In genomic region chr5:104347119-104347708, GRCh38 we compare ENCODE assay signal across 12 cellular contexts.
DNase-seq lines count a peak whose midpoint lies in the region; ATAC-seq, FAIRE-seq and TF ChIP-seq lines count a peak whose summit lies in the region.
"Had no signal": no experiment of that assay in that cellular context is flagged by ENCODE, and none has a peak within 500 bp of the region (broad histone marks: within the 10 kb centered on the region; RNA-seq: fewer than 3 reads in every experiment).

No MANE protein-coding gene starts in this region.

- TF ChIP-seq CTCF in HepG2 (CRISPR knock-in tag; IDR thresholded peaks at IDR 0.05) (peak; percentile 22), right lobe of liver (IDR thresholded peaks at IDR 0.05) (peak in 1 of 4 donors; percentile 12), RWPE1 (conservative IDR thresholded peaks at IDR 0.05; ENCODE audit: low read depth) (peak; percentile 33; the same call in 1 of the 2 replicates), fibroblast of the aortic adventitia (IDR thresholded peaks at IDR 0.05; ENCODE audit: insufficient read depth, low read length) (peak; percentile 29)

- TF ChIP-seq EP300 in HepG2 (IDR thresholded peaks at IDR 0.05; ENCODE audit: low read depth in 2 of 2, low read length in 2 of 2) = no peak
- TF ChIP-seq EP300 in HepG2 (CRISPR knock-in tag; IDR thresholded peaks at IDR 0.05; ENCODE audit: borderline replicate concordance) = no peak

- H2AFZ ChIP-seq in HepG2 (ENCODE audit: low read length) = no peak overlapping the region

- H3K9me3 ChIP-seq in HepG2 (ENCODE audit: low read length) (no peaks in the 10 kb centered on the region), right lobe of liver (no peaks in the 10 kb centered on the region)

- no peaks in the 10 kb centered on the region for H3K4me1 ChIP-seq in HepG2 (ENCODE audit: insufficient read depth, low read length)
- no peaks in the 10 kb centered on the region for H3K4me1 ChIP-seq in right lobe of liver

- H3K27me3 ChIP-seq in HepG2 (ENCODE audit: control insufficient read depth in 1 of 2, insufficient read depth in 2 of 2, low read length in 2 of 2) (no peaks in the 10 kb centered on the region), right lobe of liver (no peaks in the 10 kb centered on the region)

- 35% methylated on average over 1 of the region's 1 CpG for WGBS in HepG2 (ENCODE audit: low lambda C conversion rate)
- WGBS in right lobe of liver (ENCODE audit: insufficient coverage, low coverage, low lambda C conversion rate, missing lambda C conversion rate) = 20% methylated on average over 1 of the region's 1 CpG

- intact Hi-C loops in HepG2 (cut with micrococcal nuclease; ENCODE audit: unreplicated experiment) (loop anchor here (1.0 to 5.0 kb wide), 3 partner anchors 66 to 1775 kb away; no protein-coding TSS in a partner anchor), right lobe of liver (cut with DNase I) (no loop called here)

- H3K27me3 Mint-ChIP-seq in activated naive CD8-positive, alpha-beta T cell treated with anti-CD3 and anti-CD28 coated beads, Interleukin-2, amount 50 U/mL, for 24 hours = no peaks in the 10 kb centered on the region
- no peaks in the 10 kb centered on the region for H3K27me3 Mint-ChIP-seq in activated naive CD8-positive, alpha-beta T cell treated with anti-CD3 and anti-CD28 coated beads for 36 hours
- H3K27me3 Mint-ChIP-seq: activated naive CD8-positive, alpha-beta T cell had no signal

- in situ Hi-C loops in HepG2 (cut with HindIII; ENCODE audit: extremely low pct_ligation_motif_present, low pct_unique_long_range_greater_than_20kb) = no loop called here

- H3K4me2 ChIP-seq in HepG2 (ENCODE audit: low read depth, low read length) = no peak overlapping the region

- TF ChIP-seq RAD21 in HepG2 (CRISPR knock-in tag; IDR thresholded peaks at IDR 0.05) = no peak

- ATAC-seq in HepG2 (no peak), right lobe of liver (no peak)
- no peak for ATAC-seq in activated naive CD8-positive, alpha-beta T cell treated with anti-CD3 and anti-CD28 coated beads, Interleukin-2, amount 50 U/mL, for 24 hours
- no peak for ATAC-seq in stimulated activated effector memory CD8-positive, alpha-beta T cell treated with anti-CD3 and anti-CD28 coated beads, Interleukin-12 subunit alpha, Interleukin-12 subunit beta, amount 100 ng/mL, for 72 hours

- H3K9me3 Mint-ChIP-seq in activated naive CD8-positive, alpha-beta T cell treated with anti-CD3 and anti-CD28 coated beads, Interleukin-2, amount 50 U/mL, for 24 hours = no peaks in the 10 kb centered on the region
- H3K9me3 Mint-ChIP-seq in activated naive CD8-positive, alpha-beta T cell treated with anti-CD3 and anti-CD28 coated beads for 36 hours = no peaks in the 10 kb centered on the region
- peaks cover 8% of the 10 kb centered on the region for H3K9me3 Mint-ChIP-seq in stimulated activated effector memory CD8-positive, alpha-beta T cell treated with anti-CD3 and anti-CD28 coated beads, Interleukin-12 subunit alpha, Interleukin-12 subunit beta, amount 100 ng/mL, for 72 hours

- POLR2A ChIA-PET in HepG2 (lab: Yijun Ruan, JAX) = no interaction called here
- POLR2A ChIA-PET in RWPE1 (lab: Yijun Ruan, JAX; ENCODE audit: low non-redundant PET) = no interaction called here

- H3K27ac Mint-ChIP-seq in activated naive CD8-positive, alpha-beta T cell treated with anti-CD3 and anti-CD28 coated beads, Interleukin-2, amount 50 U/mL, for 24 hours = no peak overlapping the region
- H3K27ac Mint-ChIP-seq in activated naive CD8-positive, alpha-beta T cell treated with anti-CD3 and anti-CD28 coated beads for 36 hours = no peak overlapping the region
- H3K27ac Mint-ChIP-seq in stimulated activated effector memory CD8-positive, alpha-beta T cell treated with anti-CD3 and anti-CD28 coated beads, Interleukin-12 subunit alpha, Interleukin-12 subunit beta, amount 100 ng/mL, for 72 hours = no peak overlapping the region
- H3K27ac Mint-ChIP-seq: activated naive CD8-positive, alpha-beta T cell; immature natural killer cell had no signal

- no peak for FAIRE-seq in HepG2 (lab: Jason Lieb, UNC)

- H3K4me3 Mint-ChIP-seq in activated naive CD8-positive, alpha-beta T cell treated with anti-CD3 and anti-CD28 coated beads, Interleukin-2, amount 50 U/mL, for 24 hours = no peak overlapping the region
- H3K4me3 Mint-ChIP-seq in activated naive CD8-positive, alpha-beta T cell treated with anti-CD3 and anti-CD28 coated beads for 36 hours = no peak overlapping the region
- no peak overlapping the region for H3K4me3 Mint-ChIP-seq in stimulated activated effector memory CD8-positive, alpha-beta T cell treated with anti-CD3 and anti-CD28 coated beads, Interleukin-12 subunit alpha, Interleukin-12 subunit beta, amount 100 ng/mL, for 72 hours
- H3K4me3 Mint-ChIP-seq: activated naive CD8-positive, alpha-beta T cell; immature natural killer cell had no signal

- H4K20me1 ChIP-seq in HepG2 (ENCODE audit: insufficient read depth, low read length) = no peaks in the 10 kb centered on the region

- H3K27ac ChIP-seq in HepG2 (ENCODE audit: extremely low read length, insufficient read depth, low read length) (no peak overlapping the region), right lobe of liver (no peak overlapping the region), RWPE1 (no peak overlapping the region)

- no peaks in the 10 kb centered on the region for H3K36me3 Mint-ChIP-seq in activated naive CD8-positive, alpha-beta T cell treated with anti-CD3 and anti-CD28 coated beads, Interleukin-2, amount 50 U/mL, for 24 hours (ENCODE audit: low read depth)
- H3K36me3 Mint-ChIP-seq in activated naive CD8-positive, alpha-beta T cell treated with anti-CD3 and anti-CD28 coated beads for 36 hours = no peaks in the 10 kb centered on the region
- no peaks in the 10 kb centered on the region for H3K36me3 Mint-ChIP-seq in stimulated activated effector memory CD8-positive, alpha-beta T cell treated with anti-CD3 and anti-CD28 coated beads, Interleukin-12 subunit alpha, Interleukin-12 subunit beta, amount 100 ng/mL, for 72 hours
- H3K36me3 Mint-ChIP-seq: activated naive CD8-positive, alpha-beta T cell had no signal

- no peaks in the 10 kb centered on the region for H3K4me1 Mint-ChIP-seq in activated naive CD8-positive, alpha-beta T cell treated with anti-CD3 and anti-CD28 coated beads, Interleukin-2, amount 50 U/mL, for 24 hours
- no peaks in the 10 kb centered on the region for H3K4me1 Mint-ChIP-seq in activated naive CD8-positive, alpha-beta T cell treated with anti-CD3 and anti-CD28 coated beads for 36 hours
- H3K4me1 Mint-ChIP-seq in stimulated activated effector memory CD8-positive, alpha-beta T cell treated with anti-CD3 and anti-CD28 coated beads, Interleukin-12 subunit alpha, Interleukin-12 subunit beta, amount 100 ng/mL, for 72 hours = no peaks in the 10 kb centered on the region
- H3K4me1 Mint-ChIP-seq: immature natural killer cell had no signal

- H3K79me2 ChIP-seq in HepG2 (ENCODE audit: insufficient read depth, low read length) = no peaks in the 10 kb centered on the region

- CTCF ChIA-PET in HepG2 (lab: Yijun Ruan, JAX; ENCODE audit: low intra/inter-chr PET ratio, low total read pairs) (no interaction called here), RWPE1 (lab: Yijun Ruan, JAX) (interaction anchor here (0.6 to 0.7 kb wide), 2 partner anchors 10 to 555 kb away, joined by 3 to 4 read pairs; no protein-coding TSS in a partner anchor)

- no TSS peak for BruUV-seq in HepG2 (replicated peaks; lab: Mats Ljungman, UMichigan)

- TF ChIP-seq POLR2A in HepG2 (IDR thresholded peaks at IDR 0.05; ENCODE audit: insufficient read depth in 1 of 2, low read depth in 2 of 2, low read length in 2 of 2) (no peak), right lobe of liver (IDR thresholded peaks at IDR 0.05) (no peak)

- H3K36me3 ChIP-seq in HepG2 (replicated peaks in 1 of 2; ENCODE audit: control insufficient read depth in 1 of 2, insufficient read depth in 2 of 2, low read length in 2 of 2) = no peaks in the 10 kb centered on the region
- H3K36me3 ChIP-seq in right lobe of liver = no peaks in the 10 kb centered on the region

- no peak overlapping the region for H3K9ac ChIP-seq in HepG2 (ENCODE audit: insufficient read depth, low read depth, low read length)

- H3K4me3 ChIP-seq in HepG2 (replicated peaks in 1 of 3; ENCODE audit: insufficient read depth in 1 of 3, low read depth in 2 of 3, low read length in 3 of 3) (no peak overlapping the region), right lobe of liver (no peak overlapping the region), fibroblast of the aortic adventitia (ENCODE audit: low read depth, low read length) (no peak overlapping the region)

- DNase-seq in HepG2 (ENCODE audit: low spot score) = no peak
- no peak for DNase-seq in right lobe of liver
- no peak for DNase-seq in RWPE1 (ENCODE audit: low spot score)
- DNase-seq in fibroblast of the aortic adventitia (ENCODE audit: low read depth) = peak; percentile 59
- no peak for DNase-seq in activated naive CD8-positive, alpha-beta T cell treated with anti-CD3 and anti-CD28 coated beads, Interleukin-2, amount 50 U/mL, for 24 hours
- DNase-seq in activated naive CD8-positive, alpha-beta T cell treated with anti-CD3 and anti-CD28 coated beads for 36 hours = no peak
- no peak for DNase-seq in stimulated activated effector memory CD8-positive, alpha-beta T cell treated with anti-CD3 and anti-CD28 coated beads, Interleukin-12 subunit alpha, Interleukin-12 subunit beta, amount 100 ng/mL, for 72 hours (ENCODE audit: low spot score in 2 of 2)
- DNase-seq in T-helper 1 cell = no peak
- DNase-seq: immature natural killer cell; stimulated activated CD4-positive, alpha-beta T cell treated with anti-CD3 and anti-CD28 coated beads, Interleukin-1b, Interleukin-23, amount 100 ng/mL, for 48 hours; T-helper 2 cell had no signal

TF ChIP-seq in HepG2, 621 proteins besides CTCF, POLR2A, EP300 and RAD21:
- TF ChIP-seq STAG1 (CRISPR knock-in tag; IDR thresholded peaks at IDR 0.05) (peak; percentile 40; the same call in 1 of the 2 replicates), ZSCAN9 (CRISPR knock-in tag; IDR thresholded peaks at IDR 0.05; ENCODE audit: borderline replicate concordance) (no peak)
